Comparison of ENCODE assay signal across 10 cellular contexts in genomic region chr7:16755397-16755796, GRCh38. TPM values are rescaled to one million over a fixed set of nuclear protein-coding genes. Genes with fewer than 3 reads are reported as not detected.
DNase-seq lines count a peak whose midpoint lies in the region; ATAC-seq and TF ChIP-seq lines count a peak whose summit lies in the region.
"Had no signal": no experiment of that assay in that cellular context is flagged by ENCODE, and none has a peak within 500 bp of the region (broad histone marks: within the 10 kb centered on the region; RNA-seq: fewer than 3 reads in every experiment).

No MANE protein-coding gene starts in this region.

- no peaks in the 10 kb centered on the region for H3K27me3 Mint-ChIP-seq in chondrocyte (ENCODE audit: low read depth)

- ATAC-seq in HG02763 (IDR thresholded peaks at IDR 0.05; ENCODE audit: unreplicated experiment) (no peak), GM21576 (IDR thresholded peaks at IDR 0.05; ENCODE audit: unreplicated experiment) (no peak)

- H3K9me2 ChIP-seq in OCI-LY1 (ENCODE audit: low read depth, low read length): no peaks in the 10 kb centered on the region

- no peak overlapping the region for H2AFZ ChIP-seq in OCI-LY1 (ENCODE audit: low read length)

- H3K4me2 ChIP-seq in OCI-LY1 (ENCODE audit: low read length): peak overlapping the region; percentile 78

- H3K27ac ChIP-seq in OCI-LY1 (ENCODE audit: low read depth, low read length, poor library complexity, severe bottlenecking): peak overlapping the region; percentile 50
- no peak overlapping the region for H3K27ac ChIP-seq in rectal smooth muscle tissue (ENCODE audit: low read depth, low read length)
- no peak overlapping the region for H3K27ac ChIP-seq in ascending aorta

- no peaks in the 10 kb centered on the region for H3K36me3 Mint-ChIP-seq in chondrocyte (ENCODE audit: low read depth)

- peak overlapping the region; percentile 83 for H3K4me3 ChIP-seq in OCI-LY1 (ENCODE audit: low read depth, low read length, poor library complexity, severe bottlenecking)
- H3K4me3 ChIP-seq in fibroblast of villous mesenchyme (ENCODE audit: low read depth, low read length): peak overlapping the region; percentile 95
- peak overlapping the region; percentile 78 for H3K4me3 ChIP-seq in rectal smooth muscle tissue (ENCODE audit: low read length)
- H3K4me3 ChIP-seq in ascending aorta: no peak overlapping the region

- TF ChIP-seq CTCF in OCI-LY1 (IDR thresholded peaks at IDR 0.05; ENCODE audit: low read length) (no peak), fibroblast of villous mesenchyme (IDR thresholded peaks at IDR 0.05; ENCODE audit: insufficient read depth, low read depth, low read length) (no peak), ascending aorta (IDR thresholded peaks at IDR 0.05) (no peak), chondrocyte (IDR thresholded peaks at IDR 0.05) (no peak)

- H3K27me3 ChIP-seq in OCI-LY1 (ENCODE audit: insufficient read depth, low read length) (no peaks in the 10 kb centered on the region), rectal smooth muscle tissue (ENCODE audit: control insufficient read depth, insufficient read depth, low read length) (peaks cover 2% of the 10 kb centered on the region), ascending aorta (no peaks in the 10 kb centered on the region)

- H3K9ac ChIP-seq in OCI-LY1 (ENCODE audit: low read length) (peak overlapping the region; percentile 68; the same call in 1 of the 2 replicates), rectal smooth muscle tissue (ENCODE audit: low read length) (no peak overlapping the region)

- H3K9me3 Mint-ChIP-seq in chondrocyte (ENCODE audit: low read depth): no peaks in the 10 kb centered on the region

- H3K4me1 Mint-ChIP-seq in chondrocyte (ENCODE audit: low read depth): peaks cover 21% of the 10 kb centered on the region

- no peak overlapping the region for H3K27ac Mint-ChIP-seq in chondrocyte (ENCODE audit: unreplicated experiment)

- intact Hi-C loops in ascending aorta (cut with DNase I): no loop called here

- H3K9me3 ChIP-seq in OCI-LY1 (ENCODE audit: low read length) (no peaks in the 10 kb centered on the region), ascending aorta (no peaks in the 10 kb centered on the region)

- H3K4me1 ChIP-seq in OCI-LY1 (ENCODE audit: insufficient read depth, low read length, severe bottlenecking) (peaks cover 51% of the 10 kb centered on the region), rectal smooth muscle tissue (ENCODE audit: control insufficient read depth, insufficient read depth, low read length) (no peaks in the 10 kb centered on the region), ascending aorta (no peaks in the 10 kb centered on the region)

- H3K79me2 ChIP-seq in OCI-LY1 (ENCODE audit: insufficient read depth, low read length): peaks cover 31% of the 10 kb centered on the region

- H3F3A ChIP-seq in OCI-LY1 (ENCODE audit: insufficient read depth, low read length): no peaks in the 10 kb centered on the region

- H3K36me3 ChIP-seq in OCI-LY1 (ENCODE audit: insufficient read depth, low read length) (no peaks in the 10 kb centered on the region), rectal smooth muscle tissue (ENCODE audit: control insufficient read depth, insufficient read depth, low read length) (no peaks in the 10 kb centered on the region), ascending aorta (no peaks in the 10 kb centered on the region)

- no peaks in the 10 kb centered on the region for H4K20me1 ChIP-seq in OCI-LY1 (ENCODE audit: insufficient read depth, low read length)

- DNase-seq in EH (ENCODE audit: low read depth) (peak; percentile 51), fibroblast of villous mesenchyme (ENCODE audit: low read depth) (peak; percentile 26), ascending aorta (ENCODE audit: low spot score in 2 of 2) (no peak), chondrocyte (ENCODE audit: low spot score) (no peak)
- DNase-seq: activated CD8-positive, alpha-beta memory T cell treated with anti-CD3 and anti-CD28 coated beads for 24 hours; NCI-H1105 had no signal

- H3K4me3 Mint-ChIP-seq in chondrocyte (ENCODE audit: unreplicated experiment): no peak overlapping the region

RNA-seq across cellular contexts. Expression of gene TSPAN13, which starts 1.8 kb away (rescaled TPM):
- total RNA-seq in fibroblast of villous mesenchyme: 8.7 and 10.8 TPM in 2 replicates
- total RNA-seq in ascending aorta: 4.4 TPM
- 19.3 to 21.0 TPM (median 20.3 TPM) in 3 replicates for total RNA-seq in chondrocyte

RNA-seq across cellular contexts. Expression of gene AGR2, which starts 49.4 kb away (rescaled TPM):
- total RNA-seq in fibroblast of villous mesenchyme (not detected in 2 replicates), ascending aorta (not detected), chondrocyte (not detected in 3 replicates)

Comparison
In these comparisons a context has a peak if more than half of its experiments do, and no peak if none do; other contexts are left out.
1. DNase-seq: peak in EH (single experiment) and fibroblast of villous mesenchyme (single experiment); none in ascending aorta (0 of 2) and chondrocyte (single experiment).
2. H3K4me3 ChIP-seq: peak in OCI-LY1 (single experiment), fibroblast of villous mesenchyme (single experiment) and rectal smooth muscle tissue (single experiment); none in ascending aorta (0 of 2).